Comparison of ENCODE assay signal across 1 cellular context in genomic region chr9:73024601-73025034, GRCh38.
A peak's percentile ranks its signal among the peaks of the same experiment; 100 is the strongest.
TF ChIP-seq lines count a peak whose summit lies in the region.

No MANE protein-coding gene starts in this region.

TF ChIP-seq in K562, 482 proteins besides CTCF, POLR2A, EP300 and RAD21 (continued from another document and continues in another):
- TF ChIP-seq USF2 (CRISPR knock-in tag; IDR thresholded peaks at IDR 0.05) (no peak), TRIM24 (IDR thresholded peaks at IDR 0.05) (peak; percentile 97 to 98), SMARCB1 (IDR thresholded peaks at IDR 0.05; ENCODE audit: insufficient read length, low read depth) (peak; percentile 61), ZNF444 (CRISPR knock-in tag; IDR thresholded peaks at IDR 0.05) (no peak), ZNF592 (IDR thresholded peaks at IDR 0.05) (no peak), MCM2 (IDR thresholded peaks at IDR 0.05; ENCODE audit: low read depth) (no peak), GMEB1 (CRISPR knock-in tag; IDR thresholded peaks at IDR 0.05) (no peak), RNF219 (CRISPR knock-in tag; IDR thresholded peaks at IDR 0.05) (no peak), CBFA2T2 (conservative IDR thresholded peaks at IDR 0.05) (peak; percentile 99), U2AF1 (optimal IDR thresholded peaks at IDR 0.05; ENCODE audit: low read depth, low read length) (no peak), EWSR1 (IDR thresholded peaks at IDR 0.05; ENCODE audit: borderline replicate concordance, low read depth, partially characterized antibody) (no peak), ZEB2 (IDR thresholded peaks at IDR 0.05) (peak; percentile 56; the same call in 1 of the 2 replicates), TEAD1 (CRISPR knock-in tag; IDR thresholded peaks at IDR 0.05) (peak in 1 of 2 experiments; percentile 79; a peak in 2 of 4 replicates), BRF2 (IDR thresholded peaks at IDR 0.05; ENCODE audit: borderline replicate concordance, insufficient read depth, insufficient read length) (no peak), PHB2 (IDR thresholded peaks at IDR 0.05; ENCODE audit: low read depth) (peak; percentile 95), CHD7 (IDR thresholded peaks at IDR 0.05; ENCODE audit: low read depth, low read length) (no peak), C11orf30 (IDR thresholded peaks at IDR 0.05; ENCODE audit: low read depth) (no peak), ZNF3 (CRISPR knock-in tag; IDR thresholded peaks at IDR 0.05) (no peak), TAL1 (IDR thresholded peaks at IDR 0.05) (peak; percentile 99), NBN (IDR thresholded peaks at IDR 0.05; ENCODE audit: low read depth) (peak; percentile 96), ZNF274 (IDR thresholded peaks at IDR 0.05; ENCODE audit: borderline replicate concordance, low read depth, low read length) (no peak; the same call in 1 of the 2 replicates), TFE3 (CRISPR knock-in tag; IDR thresholded peaks at IDR 0.05) (no peak), ADNP (tag; IDR thresholded peaks at IDR 0.05) (peak; percentile 96), ZNF398 (CRISPR knock-in tag; IDR thresholded peaks at IDR 0.05) (no peak), CREB1 (IDR thresholded peaks at IDR 0.05) (peak; percentile 43; the same call in 1 of the 2 replicates), CREB1 (CRISPR knock-in tag; IDR thresholded peaks at IDR 0.05) (no peak), SOX6 (IDR thresholded peaks at IDR 0.05) (peak; percentile 97), DDX20 (tag; IDR thresholded peaks at IDR 0.05; ENCODE audit: low read depth) (no peak), YY1 (IDR thresholded peaks at IDR 0.05; ENCODE audit: borderline replicate concordance in 1 of 3, control insufficient read depth in 1 of 3, extremely low read depth in 1 of 3, insufficient read depth in 3 of 3, insufficient read length in 1 of 3, insufficient replicate concordance in 2 of 3, low read depth in 1 of 3, low read length in 2 of 3) (no peak)
